Comparison of ENCODE assay signal across 29 cellular contexts in genomic region chr12:67288561-67288960, GRCh38. TPM values are rescaled to one million over a fixed set of nuclear protein-coding genes. Genes with fewer than 3 reads are reported as not detected.
DNase-seq lines count a peak whose midpoint lies in the region; ATAC-seq and TF ChIP-seq lines count a peak whose summit lies in the region.
"Had no signal": no experiment of that assay in that cellular context is flagged by ENCODE, and none has a peak within 500 bp of the region (broad histone marks: within the 10 kb centered on the region; RNA-seq: fewer than 3 reads in every experiment).

No MANE protein-coding gene starts in this region.

- no peaks in the 10 kb centered on the region for H3K4me1 ChIP-seq in mammary epithelial cell (ENCODE audit: insufficient read depth, low read length)
- H3K4me1 ChIP-seq: BLaER1, vagina had no signal

- in situ Hi-C loops in mammary epithelial cell (cut with MboI; ENCODE audit: low sequenced_read_pairs in 2 of 2), result no loop called here

- H2AFZ ChIP-seq in mammary epithelial cell (ENCODE audit: low read depth, low read length), result no peak overlapping the region

- POLR2A ChIA-PET in WTC11 (lab: Charles Lee), result no interaction called here

- H3K36me3 Mint-ChIP-seq in activated T-cell treated with anti-CD3 and anti-CD28 coated beads, Interleukin-2, amount 50 U/mL, for 72 hours (ENCODE audit: insufficient read depth in 2 of 2), result peaks cover 4 to 35% of the 10 kb centered on the region in 2 donors
- peaks cover 20% of the 10 kb centered on the region for H3K36me3 Mint-ChIP-seq in WTC11
- peaks cover 13 to 17% (median 15%) of the 10 kb centered on the region in 3 donors for H3K36me3 Mint-ChIP-seq in immature natural killer cell

- ATAC-seq in activated T-cell treated with anti-CD3 and anti-CD28 coated beads, Interleukin-2, amount 50 U/mL, for 72 hours (replicated peaks in 1 of 2), result peak in 1 of 2 donors; percentile 39
- no peak for ATAC-seq in WTC11
- peak; percentile 68 for ATAC-seq in stimulated activated naive CD8-positive, alpha-beta T cell treated with anti-CD3 and anti-CD28 coated beads, Interleukin-15, Interleukin-2, amounts not matched to agents 100 U/mL and 50 U/mL, for 24 hours
- no peak for ATAC-seq in HG03354 (IDR thresholded peaks at IDR 0.05; ENCODE audit: poor library complexity, severe bottlenecking, unreplicated experiment)
- ATAC-seq: naive thymus-derived CD8-positive, alpha-beta T cell had no signal

- intact Hi-C loops in mammary epithelial cell (cut with micrococcal nuclease), result no loop called here

- CTCF ChIA-PET in WTC11 (lab: Charles Lee) (no interaction called here), mammary epithelial cell (lab: Charles Lee; ENCODE audit: low non-redundant PET) (no interaction called here)

- H3K79me2 ChIP-seq in mammary epithelial cell (ENCODE audit: insufficient read depth, low read length), result peaks cover 91% of the 10 kb centered on the region

- peaks cover 13% of the 10 kb centered on the region for H3K36me3 ChIP-seq in mammary epithelial cell (ENCODE audit: insufficient read depth, low read length)
- H3K36me3 ChIP-seq: ovary, vagina had no signal

- H3K4me3 ChIP-seq in mammary epithelial cell (replicated peaks in 1 of 3; ENCODE audit: insufficient read depth in 1 of 3, low read depth in 2 of 3, low read length in 3 of 3), result no peak overlapping the region
- H3K4me3 ChIP-seq: BLaER1, ovary, smooth muscle cell, thoracic aorta, vagina had no signal

- no peak overlapping the region for H3K4me3 Mint-ChIP-seq in activated T-cell treated with anti-CD3 and anti-CD28 coated beads, Interleukin-2, amount 50 U/mL, for 72 hours
- H3K4me3 Mint-ChIP-seq in WTC11 (no peak overlapping the region), immature natural killer cell (peak overlapping the region in 1 of 5 donors; percentile 42)
- H3K4me3 Mint-ChIP-seq: activated B cell treated with CpG ODN at 0.5 μM for 24 hours; activated CD4-positive, alpha-beta memory T cell treated with anti-CD3 and anti-CD28 coated beads, Interleukin-2, amount 10 ng/mL, durations not matched to agents 7 days and 5 days; activated T-cell treated with anti-CD3 and anti-CD28 coated beads, Interleukin-2, amount 50 U/mL, for 4 hours; brain; IgD-negative memory B cell; mesothelial cell of epicardium had no signal

- H3K27ac Mint-ChIP-seq in activated T-cell treated with anti-CD3 and anti-CD28 coated beads, Interleukin-2, amount 50 U/mL, for 72 hours, result peak overlapping the region; percentile 31
- H3K27ac Mint-ChIP-seq in WTC11 (0 out of 2 replicates have a peak overlapping the region, but pooled peaks have one; percentile 2), immature natural killer cell (peak overlapping the region in 4 of 6 donors; percentile 2 to 76 (median 28))
- H3K27ac Mint-ChIP-seq: activated B cell treated with CpG ODN at 0.5 μM for 24 hours; activated CD4-positive, alpha-beta memory T cell treated with anti-CD3 and anti-CD28 coated beads, Interleukin-2, amount 10 ng/mL, durations not matched to agents 7 days and 5 days; brain; mesothelial cell of epicardium had no signal

- H3K4me2 ChIP-seq in mammary epithelial cell (ENCODE audit: insufficient read depth, low read depth, low read length), result no peak overlapping the region
- H3K4me2 ChIP-seq: BLaER1, smooth muscle cell had no signal

- DNase-seq in activated T-cell treated with anti-CD3 and anti-CD28 coated beads, Interleukin-2, amount 50 U/mL, for 72 hours, result no peak
- DNase-seq in activated T-cell treated with anti-CD3 and anti-CD28 coated beads, Interleukin-2, amount 50 U/mL, for 48 hours, result no peak
- DNase-seq in WTC11 (ENCODE audit: low spot score) (no peak), immature natural killer cell (no peak), SW480 (ENCODE audit: low spot score) (no peak), mammary epithelial cell (no peak)
- DNase-seq in stimulated activated naive CD8-positive, alpha-beta T cell treated with anti-CD3 and anti-CD28 coated beads, Interleukin-15, Interleukin-2, amounts not matched to agents 100 U/mL and 50 U/mL, for 24 hours, result no peak
- DNase-seq: activated B cell treated with CpG ODN at 0.5 μM for 24 hours; activated CD4-positive, alpha-beta memory T cell treated with anti-CD3 and anti-CD28 coated beads, Interleukin-2, amount 10 ng/mL, durations not matched to agents 7 days and 5 days; activated T-cell treated with anti-CD3 and anti-CD28 coated beads, Interleukin-2, amount 50 U/mL, for 4 hours; effector CD8-positive, alpha-beta T cell; HCEC 1CT; head of caudate nucleus; naive thymus-derived CD8-positive, alpha-beta T cell; NCI-H1417 treated with DMSO at 0.1 percent for 48 hours; NCI-H82; OCI-M1; ovary; retina; stimulated activated CD4-positive, alpha-beta T cell treated with anti-CD3 and anti-CD28 coated beads, Interleukin-2, amount 100 ng/mL, for 24 hours; T1000 had no signal

- H4K20me1 ChIP-seq in mammary epithelial cell (ENCODE audit: insufficient read depth, low read length), result peaks cover 3% of the 10 kb centered on the region

- no peak overlapping the region for H3K27ac ChIP-seq in mammary epithelial cell (ENCODE audit: insufficient read depth, low read depth, low read length)
- H3K27ac ChIP-seq: BLaER1, ovary, thoracic aorta, vagina had no signal

- H3K9me3 Mint-ChIP-seq in activated T-cell treated with anti-CD3 and anti-CD28 coated beads, Interleukin-2, amount 50 U/mL, for 72 hours, result no peaks in the 10 kb centered on the region
- H3K9me3 Mint-ChIP-seq in WTC11, result no peaks in the 10 kb centered on the region
- H3K9me3 Mint-ChIP-seq in immature natural killer cell, result no peaks in the 10 kb centered on the region
- H3K9me3 Mint-ChIP-seq: activated B cell treated with CpG ODN at 0.5 μM for 24 hours; activated CD4-positive, alpha-beta memory T cell treated with anti-CD3 and anti-CD28 coated beads, Interleukin-2, amount 10 ng/mL, durations not matched to agents 7 days and 5 days; activated T-cell treated with anti-CD3 and anti-CD28 coated beads, Interleukin-2, amount 50 U/mL, for 4 hours; IgD-negative memory B cell; naive thymus-derived CD8-positive, alpha-beta T cell had no signal

- H3K4me1 Mint-ChIP-seq in activated T-cell treated with anti-CD3 and anti-CD28 coated beads, Interleukin-2, amount 50 U/mL, for 72 hours (ENCODE audit: low read depth), result peaks cover 41% of the 10 kb centered on the region
- H3K4me1 Mint-ChIP-seq in WTC11, result peaks cover 7% of the 10 kb centered on the region
- peaks cover 63 to 88% of the 10 kb centered on the region in 2 donors for H3K4me1 Mint-ChIP-seq in immature natural killer cell
- H3K4me1 Mint-ChIP-seq: mesothelial cell of epicardium had no signal

- H3K27me3 Mint-ChIP-seq in activated T-cell treated with anti-CD3 and anti-CD28 coated beads, Interleukin-2, amount 50 U/mL, for 72 hours (ENCODE audit: low read depth), result no peaks in the 10 kb centered on the region
- H3K27me3 Mint-ChIP-seq in WTC11 (ENCODE audit: low read depth) (no peaks in the 10 kb centered on the region), immature natural killer cell (ENCODE audit: low read depth in 3 of 3) (no peaks in the 10 kb centered on the region)
- H3K27me3 Mint-ChIP-seq: activated B cell treated with CpG ODN at 0.5 μM for 24 hours; activated CD4-positive, alpha-beta memory T cell treated with anti-CD3 and anti-CD28 coated beads, Interleukin-2, amount 10 ng/mL, durations not matched to agents 7 days and 5 days; brain; IgD-negative memory B cell; naive thymus-derived CD8-positive, alpha-beta T cell had no signal

- WGBS in mammary epithelial cell (ENCODE audit: low coverage, missing lambda C conversion rate), result 100% methylated on average over 2 of the region's 2 CpGs

- dilution Hi-C loops in mammary epithelial cell (cut with HindIII; ENCODE audit: low sequenced_read_pairs), result no loop called here

- H3K27me3 ChIP-seq in mammary epithelial cell (ENCODE audit: insufficient read depth, low read length), result no peaks in the 10 kb centered on the region
- H3K27me3 ChIP-seq: BLaER1, ovary, vagina had no signal

- no peak overlapping the region for H3K9ac ChIP-seq in mammary epithelial cell (ENCODE audit: insufficient read depth, low read length)
- H3K9ac ChIP-seq: BLaER1 had no signal

- TF ChIP-seq CTCF in WTC11 (IDR thresholded peaks at IDR 0.05), result no peak
- TF ChIP-seq CTCF in mammary epithelial cell (conservative IDR thresholded peaks at IDR 0.05 in 1 of 2, IDR thresholded peaks at IDR 0.05 in 1 of 2; ENCODE audit: extremely low read depth in 1 of 2, insufficient read depth in 1 of 2, low read depth in 1 of 2, low read length in 2 of 2), result no peak

- H3K9me3 ChIP-seq in mammary epithelial cell (replicated peaks; ENCODE audit: insufficient read depth, low read length), result no peaks in the 10 kb centered on the region
- H3K9me3 ChIP-seq: ovary, thoracic aorta, vagina had no signal

- no TSS peak for BruUV-seq in mammary epithelial cell (replicated peaks; lab: Mats Ljungman, UMichigan)

TF ChIP-seq in WTC11, 78 proteins besides CTCF, POLR2A, EP300 and RAD21 (continues in another document):
- TF ChIP-seq USF2 (CRISPR knock-in tag; IDR thresholded peaks at IDR 0.05), result no peak
- no peak for TF ChIP-seq TP53 (CRISPR knock-in tag; IDR thresholded peaks at IDR 0.05)
- TF ChIP-seq HMGXB4 (CRISPR knock-in tag; IDR thresholded peaks at IDR 0.05), result no peak
- no peak for TF ChIP-seq NR2C2 (CRISPR knock-in tag; IDR thresholded peaks at IDR 0.05)

RNA-seq across cellular contexts. Expression of gene CAND1, which starts 19.4 kb away (rescaled TPM):
- total RNA-seq in activated T-cell treated with anti-CD3 and anti-CD28 coated beads, Interleukin-2, amount 50 U/mL, for 72 hours, result 100 to 1,000 TPM; 134 to 141 TPM
- 236 to 262 TPM (median 246 TPM) in 3 replicates for total RNA-seq in WTC11 (2021)
- polyA plus RNA-seq in immature natural killer cell, result 10 to 100 TPM; 38.9 to 70.2 (median 45.4) TPM
- 100 to 1,000 TPM; 102 to 157 TPM for total RNA-seq in mammary epithelial cell
- polyA plus RNA-seq in mammary epithelial cell, result 55.4 TPM
- 87.4 TPM for polyA minus RNA-seq in mammary epithelial cell
